Comparison of ENCODE assay signal across 1 cellular context in the genomic region with DNA sequence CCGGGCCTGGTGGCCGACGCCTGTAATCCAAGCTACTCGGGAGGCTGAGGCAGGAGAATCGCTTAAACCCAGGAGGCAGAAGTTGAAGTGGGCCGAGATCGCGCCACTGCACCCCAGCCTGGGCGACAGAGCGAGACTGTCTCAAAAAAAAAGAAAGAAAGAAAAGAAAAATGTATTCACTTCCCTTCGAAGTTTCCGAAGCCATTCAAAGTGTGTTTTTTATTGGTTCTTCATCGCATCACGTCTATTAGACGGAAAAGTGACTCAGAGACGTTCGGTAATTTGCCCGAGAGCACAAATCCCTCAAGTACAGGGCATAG.
TF ChIP-seq lines count a peak whose summit lies in the region.

No MANE protein-coding gene starts in this region.

TF ChIP-seq in HepG2, 621 proteins besides CTCF, POLR2A, EP300 and RAD21:
- peak; percentile 8 for TF ChIP-seq ZMYM3 (CRISPR knock-in tag; IDR thresholded peaks at IDR 0.05)
- TF ChIP-seq CHD4 (IDR thresholded peaks at IDR 0.05; ENCODE audit: borderline replicate concordance, low read length) = peak; percentile 53; the same call in 1 of the 2 replicates
- TF ChIP-seq, protein P1, sequence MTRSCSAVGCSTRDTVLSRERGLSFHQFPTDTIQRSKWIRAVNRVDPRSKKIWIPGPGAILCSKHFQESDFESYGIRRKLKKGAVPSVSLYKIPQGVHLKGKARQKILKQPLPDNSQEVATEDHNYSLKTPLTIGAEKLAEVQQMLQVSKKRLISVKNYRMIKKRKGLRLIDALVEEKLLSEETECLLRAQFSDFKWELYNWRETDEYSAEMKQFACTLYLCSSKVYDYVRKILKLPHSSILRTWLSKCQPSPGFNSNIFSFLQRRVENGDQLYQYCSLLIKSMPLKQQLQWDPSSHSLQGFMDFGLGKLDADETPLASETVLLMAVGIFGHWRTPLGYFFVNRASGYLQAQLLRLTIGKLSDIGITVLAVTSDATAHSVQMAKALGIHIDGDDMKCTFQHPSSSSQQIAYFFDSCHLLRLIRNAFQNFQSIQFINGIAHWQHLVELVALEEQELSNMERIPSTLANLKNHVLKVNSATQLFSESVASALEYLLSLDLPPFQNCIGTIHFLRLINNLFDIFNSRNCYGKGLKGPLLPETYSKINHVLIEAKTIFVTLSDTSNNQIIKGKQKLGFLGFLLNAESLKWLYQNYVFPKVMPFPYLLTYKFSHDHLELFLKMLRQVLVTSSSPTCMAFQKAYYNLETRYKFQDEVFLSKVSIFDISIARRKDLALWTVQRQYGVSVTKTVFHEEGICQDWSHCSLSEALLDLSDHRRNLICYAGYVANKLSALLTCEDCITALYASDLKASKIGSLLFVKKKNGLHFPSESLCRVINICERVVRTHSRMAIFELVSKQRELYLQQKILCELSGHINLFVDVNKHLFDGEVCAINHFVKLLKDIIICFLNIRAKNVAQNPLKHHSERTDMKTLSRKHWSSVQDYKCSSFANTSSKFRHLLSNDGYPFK (CRISPR knock-in tag; IDR thresholded peaks at IDR 0.05; ENCODE audit: borderline replicate concordance) = 0 out of 2 replicates have a peak, but pooled peaks have one; percentile 24
- TF ChIP-seq, protein P2, sequence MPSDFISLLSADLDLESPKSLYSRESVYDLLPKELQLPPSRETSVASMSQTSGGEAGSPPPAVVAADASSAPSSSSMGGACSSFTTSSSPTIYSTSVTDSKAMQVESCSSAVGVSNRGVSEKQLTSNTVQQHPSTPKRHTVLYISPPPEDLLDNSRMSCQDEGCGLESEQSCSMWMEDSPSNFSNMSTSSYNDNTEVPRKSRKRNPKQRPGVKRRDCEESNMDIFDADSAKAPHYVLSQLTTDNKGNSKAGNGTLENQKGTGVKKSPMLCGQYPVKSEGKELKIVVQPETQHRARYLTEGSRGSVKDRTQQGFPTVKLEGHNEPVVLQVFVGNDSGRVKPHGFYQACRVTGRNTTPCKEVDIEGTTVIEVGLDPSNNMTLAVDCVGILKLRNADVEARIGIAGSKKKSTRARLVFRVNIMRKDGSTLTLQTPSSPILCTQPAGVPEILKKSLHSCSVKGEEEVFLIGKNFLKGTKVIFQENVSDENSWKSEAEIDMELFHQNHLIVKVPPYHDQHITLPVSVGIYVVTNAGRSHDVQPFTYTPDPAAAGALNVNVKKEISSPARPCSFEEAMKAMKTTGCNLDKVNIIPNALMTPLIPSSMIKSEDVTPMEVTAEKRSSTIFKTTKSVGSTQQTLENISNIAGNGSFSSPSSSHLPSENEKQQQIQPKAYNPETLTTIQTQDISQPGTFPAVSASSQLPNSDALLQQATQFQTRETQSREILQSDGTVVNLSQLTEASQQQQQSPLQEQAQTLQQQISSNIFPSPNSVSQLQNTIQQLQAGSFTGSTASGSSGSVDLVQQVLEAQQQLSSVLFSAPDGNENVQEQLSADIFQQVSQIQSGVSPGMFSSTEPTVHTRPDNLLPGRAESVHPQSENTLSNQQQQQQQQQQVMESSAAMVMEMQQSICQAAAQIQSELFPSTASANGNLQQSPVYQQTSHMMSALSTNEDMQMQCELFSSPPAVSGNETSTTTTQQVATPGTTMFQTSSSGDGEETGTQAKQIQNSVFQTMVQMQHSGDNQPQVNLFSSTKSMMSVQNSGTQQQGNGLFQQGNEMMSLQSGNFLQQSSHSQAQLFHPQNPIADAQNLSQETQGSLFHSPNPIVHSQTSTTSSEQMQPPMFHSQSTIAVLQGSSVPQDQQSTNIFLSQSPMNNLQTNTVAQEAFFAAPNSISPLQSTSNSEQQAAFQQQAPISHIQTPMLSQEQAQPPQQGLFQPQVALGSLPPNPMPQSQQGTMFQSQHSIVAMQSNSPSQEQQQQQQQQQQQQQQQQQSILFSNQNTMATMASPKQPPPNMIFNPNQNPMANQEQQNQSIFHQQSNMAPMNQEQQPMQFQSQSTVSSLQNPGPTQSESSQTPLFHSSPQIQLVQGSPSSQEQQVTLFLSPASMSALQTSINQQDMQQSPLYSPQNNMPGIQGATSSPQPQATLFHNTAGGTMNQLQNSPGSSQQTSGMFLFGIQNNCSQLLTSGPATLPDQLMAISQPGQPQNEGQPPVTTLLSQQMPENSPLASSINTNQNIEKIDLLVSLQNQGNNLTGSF (CRISPR knock-in tag; IDR thresholded peaks at IDR 0.05) = 0 out of 2 replicates have a peak, but pooled peaks have one; percentile 29
